ENCODE assay signal across 8 cellular contexts in genomic region chr15:96356494-96357455, GRCh38. TPM values are rescaled to one million over a fixed set of nuclear protein-coding genes. Genes with fewer than 3 reads are reported as not detected.
DNase-seq lines count a peak whose midpoint lies in the region; ATAC-seq and TF ChIP-seq lines count a peak whose summit lies in the region.

No MANE protein-coding gene starts in this region.

- no peak overlapping the region for H3K4me3 ChIP-seq in OCI-LY1 (ENCODE audit: low read depth, low read length, poor library complexity, severe bottlenecking)
- H3K4me3 ChIP-seq in naive thymus-derived CD4-positive, alpha-beta T cell (ENCODE audit: low read length), result peak overlapping the region; percentile 42

- intact Hi-C loops in naive thymus-derived CD4-positive, alpha-beta T cell (cut with micrococcal nuclease), result loop anchor here in 1 of 2 donors (2.0 to 5.0 kb wide), 4 partner anchors 18 to 536 kb away; no protein-coding TSS in a partner anchor

- no peak overlapping the region for H3K27ac ChIP-seq in OCI-LY1 (ENCODE audit: low read depth, low read length, poor library complexity, severe bottlenecking)
- no peak overlapping the region for H3K27ac ChIP-seq in naive thymus-derived CD4-positive, alpha-beta T cell (ENCODE audit: low read depth, low read length)

- no peak overlapping the region for H2AFZ ChIP-seq in OCI-LY1 (ENCODE audit: low read length)

- H3K4me1 Mint-ChIP-seq in naive thymus-derived CD4-positive, alpha-beta T cell, result peaks cover 18 to 45% (median 34%) of the 10 kb centered on the region in 7 donors

- no peaks in the 10 kb centered on the region for H3K79me2 ChIP-seq in OCI-LY1 (ENCODE audit: insufficient read depth, low read length)

- H3K36me3 Mint-ChIP-seq in naive thymus-derived CD4-positive, alpha-beta T cell, result peaks cover 0 to 4% (median 3%) of the 10 kb centered on the region in 5 donors

- ATAC-seq in GM19351 (IDR thresholded peaks at IDR 0.05; ENCODE audit: unreplicated experiment) (peak; percentile 75), HG03460 (IDR thresholded peaks at IDR 0.05; ENCODE audit: unreplicated experiment) (peak; percentile 48)
- peak; percentile 80 for ATAC-seq in naive thymus-derived CD4-positive, alpha-beta T cell

- no peaks in the 10 kb centered on the region for H3K9me3 ChIP-seq in OCI-LY1 (ENCODE audit: low read length)
- peaks cover 0 to 3% (median 0%) of the 10 kb centered on the region in 3 experiments for H3K9me3 ChIP-seq in naive thymus-derived CD4-positive, alpha-beta T cell (ENCODE audit: control insufficient read depth in 2 of 3, low read length in 3 of 3)

- no peaks in the 10 kb centered on the region for H4K20me1 ChIP-seq in OCI-LY1 (ENCODE audit: insufficient read depth, low read length)

- no peaks in the 10 kb centered on the region for H3F3A ChIP-seq in OCI-LY1 (ENCODE audit: insufficient read depth, low read length)

- CTCF ChIA-PET in naive thymus-derived CD4-positive, alpha-beta T cell (lab: Charles Lee), result no interaction called here

- H3K9ac ChIP-seq in OCI-LY1 (ENCODE audit: low read length), result no peak overlapping the region

- peak overlapping the region in 6 of 9 donors; percentile 51 to 81 (median 72) for H3K27ac Mint-ChIP-seq in naive thymus-derived CD4-positive, alpha-beta T cell

- peak; percentile 42 for TF ChIP-seq CTCF in OCI-LY1 (IDR thresholded peaks at IDR 0.05; ENCODE audit: low read length)

- H3K4me3 Mint-ChIP-seq in naive thymus-derived CD4-positive, alpha-beta T cell, result peak overlapping the region; percentile 84 to 91 (median 88)

- TF ChIP-seq POLR2A in erythroblast (IDR thresholded peaks at IDR 0.05; ENCODE audit: low read length), result no peak

- no peaks in the 10 kb centered on the region for H3K4me1 ChIP-seq in OCI-LY1 (ENCODE audit: insufficient read depth, low read length, severe bottlenecking)
- peaks cover 7 to 11% of the 10 kb centered on the region in 2 donors for H3K4me1 ChIP-seq in naive thymus-derived CD4-positive, alpha-beta T cell (ENCODE audit: control insufficient read depth in 2 of 2, insufficient read depth in 2 of 2, low read length in 2 of 2)

- POLR2A ChIA-PET in naive thymus-derived CD4-positive, alpha-beta T cell (lab: Charles Lee), result interaction anchor here (0.7 kb wide), 1 partner anchor 11 kb away, joined by 6 read pairs; no protein-coding TSS in a partner anchor

- H3K4me2 ChIP-seq in OCI-LY1 (ENCODE audit: low read length), result no peak overlapping the region

- H3K36me3 ChIP-seq in OCI-LY1 (ENCODE audit: insufficient read depth, low read length), result no peaks in the 10 kb centered on the region
- no peaks in the 10 kb centered on the region for H3K36me3 ChIP-seq in naive thymus-derived CD4-positive, alpha-beta T cell (ENCODE audit: control insufficient read depth in 2 of 3, insufficient read depth in 3 of 3, low read length in 3 of 3)

- H3K9me2 ChIP-seq in OCI-LY1 (ENCODE audit: low read depth, low read length), result no peaks in the 10 kb centered on the region

- peaks cover 52 to 64% (median 58%) of the 10 kb centered on the region in 5 donors for H3K27me3 Mint-ChIP-seq in naive thymus-derived CD4-positive, alpha-beta T cell

- H3K27me3 ChIP-seq in OCI-LY1 (ENCODE audit: insufficient read depth, low read length), result no peaks in the 10 kb centered on the region; the same call in 1 of the 2 replicates
- H3K27me3 ChIP-seq in naive thymus-derived CD4-positive, alpha-beta T cell (ENCODE audit: control insufficient read depth in 2 of 2, insufficient read depth in 2 of 2, low read length in 2 of 2), result peaks cover 23 to 53% of the 10 kb centered on the region in 2 donors

- H3K9me3 Mint-ChIP-seq in naive thymus-derived CD4-positive, alpha-beta T cell, result peaks cover 0 to 20% (median 5%) of the 10 kb centered on the region in 11 donors

- DNase-seq in CD1c-positive myeloid dendritic cell (ENCODE audit: extremely low spot score) (peak; percentile 76), activated T-cell treated with anti-CD3 and anti-CD28 coated beads for 4 hours (peak; percentile 57), erythroblast (lab: John Stamatoyannopoulos, UW) (peak; percentile 61 to 71)
- peak; percentile 28 to 85 (median 62) for DNase-seq in naive thymus-derived CD4-positive, alpha-beta T cell
- DNase-seq in stimulated activated naive CD4-positive, alpha-beta T cell (lab: John Stamatoyannopoulos, UW), result peak; percentile 16 to 72 (median 41)

RNA-seq across cellular contexts. Expression of gene NR2F2, which starts 26.3 kb away (rescaled TPM):
- not detected for total RNA-seq in naive thymus-derived CD4-positive, alpha-beta T cell
- not detected for polyA plus RNA-seq in naive thymus-derived CD4-positive, alpha-beta T cell
